8 cellular contexts compared by ENCODE assay signal in the genomic region with DNA sequence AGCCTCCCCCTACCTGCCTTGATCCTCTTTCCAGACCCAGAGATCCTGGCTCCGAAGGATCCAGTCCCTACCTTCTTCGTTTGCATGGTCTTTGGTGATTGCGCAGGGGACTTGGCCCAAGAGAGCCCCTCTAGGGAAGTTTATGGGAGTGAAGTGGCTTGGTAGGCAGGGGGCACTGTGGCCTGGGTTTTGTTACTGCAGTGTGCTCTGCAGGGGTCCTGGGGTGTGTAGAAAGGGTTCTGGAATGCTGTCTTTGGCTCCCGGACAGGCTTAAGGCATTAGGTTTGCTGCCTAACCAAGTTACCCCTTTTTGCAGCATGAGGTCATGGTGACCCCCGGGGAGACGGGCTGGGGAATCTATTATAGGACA. TPM values are rescaled to one million over a fixed set of nuclear protein-coding genes. Genes with fewer than 3 reads are reported as not detected.
DNase-seq lines count a peak whose midpoint lies in the region; ATAC-seq and TF ChIP-seq lines count a peak whose summit lies in the region.

No MANE protein-coding gene starts in this region.

- peak overlapping the region; percentile 51 for H3K9ac ChIP-seq in Loucy (ENCODE audit: low read depth, low read length, poor library complexity, severe bottlenecking)

- H3F3A ChIP-seq in Loucy (ENCODE audit: low read depth) = no peaks in the 10 kb centered on the region

- H3K36me3 ChIP-seq in CD4-positive, alpha-beta memory T cell (ENCODE audit: insufficient read depth, low read length) = peaks cover 35% of the 10 kb centered on the region
- peaks cover 15% of the 10 kb centered on the region; the same call in 1 of the 2 replicates for H3K36me3 ChIP-seq in Loucy (ENCODE audit: insufficient read depth, low read length)
- peaks cover 30% of the 10 kb centered on the region for H3K36me3 ChIP-seq in effector memory CD4-positive, alpha-beta T cell (ENCODE audit: control insufficient read depth, insufficient read depth, low read length)
- H3K36me3 ChIP-seq in aorta (ENCODE audit: control insufficient read depth in 1 of 2, insufficient read depth in 2 of 2, low read length in 1 of 2) = peaks cover 4 to 7% of the 10 kb centered on the region in 2 donors

- peak overlapping the region; percentile 86 to 95 (median 93) for H3K27ac Mint-ChIP-seq in CD4-positive, alpha-beta memory T cell
- peak overlapping the region; percentile 81 for H3K27ac Mint-ChIP-seq in osteocyte (ENCODE audit: unreplicated experiment)

- ATAC-seq in aorta (ENCODE audit: low FRiP score) = no peak

- H3K27me3 Mint-ChIP-seq in CD4-positive, alpha-beta memory T cell = no peaks in the 10 kb centered on the region
- H3K27me3 Mint-ChIP-seq in osteocyte (ENCODE audit: unreplicated experiment) = no peaks in the 10 kb centered on the region

- DNase-seq in CD4-positive, alpha-beta memory T cell = peak in 1 of 5 donors; percentile 13
- DNase-seq in effector memory CD4-positive, alpha-beta T cell = no peak
- DNase-seq in osteocyte (ENCODE audit: extremely low spot score, unreplicated experiment) (no peak), glomerular visceral epithelial cell (ENCODE audit: extremely low spot score) (no peak), superior temporal gyrus (ENCODE audit: extremely low spot score) (no peak), aorta (no peak), dedifferentiated amniotic fluid mesenchymal stem cell (ENCODE audit: extremely low spot score) (no peak)

- POLR2A ChIA-PET in CD4-positive, alpha-beta memory T cell (lab: Charles Lee; ENCODE audit: partially characterized antibody) = interaction anchor here (1.0 to 17.5 kb wide), 12 partner anchors 15 to 338 kb away, joined by 3 to 728 read pairs (median 4); partner anchors contain the start of genes IL6R and UBAP2L

- peak overlapping the region; percentile 86 to 98 (median 89) for H3K4me3 Mint-ChIP-seq in CD4-positive, alpha-beta memory T cell
- H3K4me3 Mint-ChIP-seq in osteocyte (ENCODE audit: unreplicated experiment) = peak overlapping the region; percentile 71

- no peak overlapping the region for H2AFZ ChIP-seq in Loucy (ENCODE audit: low read length)

- peak overlapping the region; percentile 95 for H3K4me2 ChIP-seq in Loucy (ENCODE audit: low read depth, low read length, poor library complexity, severe bottlenecking)

- peaks cover 44 to 87% (median 63%) of the 10 kb centered on the region in 4 donors for H3K4me1 Mint-ChIP-seq in CD4-positive, alpha-beta memory T cell
- peaks cover 44% of the 10 kb centered on the region for H3K4me1 Mint-ChIP-seq in osteocyte (ENCODE audit: unreplicated experiment)

- H3K79me2 ChIP-seq in Loucy (ENCODE audit: insufficient read depth, low read length) = peaks cover 34% of the 10 kb centered on the region

- TF ChIP-seq CTCF in Loucy (conservative IDR thresholded peaks at IDR 0.05; ENCODE audit: low read length) (peak; percentile 69), osteocyte (IDR thresholded peaks at IDR 0.05) (peak; percentile 69)

- CTCF ChIA-PET in CD4-positive, alpha-beta memory T cell (lab: Charles Lee; ENCODE audit: partially characterized antibody) = interaction anchor here (0.7 to 17.1 kb wide), 8 partner anchors 6 to 147 kb away, joined by 4 to 543 read pairs (median 8); partner anchors contain the start of gene IL6R

- H3K9me3 ChIP-seq in CD4-positive, alpha-beta memory T cell (ENCODE audit: control insufficient read depth in 1 of 2, low read length in 2 of 2) = no peaks in the 10 kb centered on the region
- H3K9me3 ChIP-seq in Loucy (ENCODE audit: insufficient read depth, low read depth, low read length) (no peaks in the 10 kb centered on the region), aorta (ENCODE audit: control insufficient read depth, low read length) (no peaks in the 10 kb centered on the region)
- H3K9me3 ChIP-seq in effector memory CD4-positive, alpha-beta T cell (ENCODE audit: control insufficient read depth, low read length) = no peaks in the 10 kb centered on the region

- H3K9me2 ChIP-seq in Loucy (replicated peaks; ENCODE audit: low read depth, low read length) = no peaks in the 10 kb centered on the region

- H3K4me1 ChIP-seq in CD4-positive, alpha-beta memory T cell (ENCODE audit: insufficient read depth, low read length) = peaks cover 73% of the 10 kb centered on the region
- H3K4me1 ChIP-seq in Loucy (ENCODE audit: insufficient read depth, low read length, poor library complexity, severe bottlenecking) (peaks cover 47% of the 10 kb centered on the region), aorta (ENCODE audit: control insufficient read depth in 1 of 2, insufficient read depth in 2 of 2, low read length in 2 of 2) (peaks cover 0 to 7% of the 10 kb centered on the region in 2 donors)
- H3K4me1 ChIP-seq in effector memory CD4-positive, alpha-beta T cell (ENCODE audit: control insufficient read depth, insufficient read depth, low read length, poor library complexity, severe bottlenecking) = peaks cover 61% of the 10 kb centered on the region

- H3K27me3 ChIP-seq in CD4-positive, alpha-beta memory T cell (ENCODE audit: insufficient read depth, low read length) = no peaks in the 10 kb centered on the region
- no peaks in the 10 kb centered on the region for H3K27me3 ChIP-seq in Loucy (ENCODE audit: insufficient read depth, low read length, poor library complexity, severe bottlenecking)
- no peaks in the 10 kb centered on the region for H3K27me3 ChIP-seq in effector memory CD4-positive, alpha-beta T cell (replicated peaks; ENCODE audit: control insufficient read depth, insufficient read depth, low read length, poor library complexity, severe bottlenecking)
- H3K27me3 ChIP-seq in aorta (ENCODE audit: control insufficient read depth in 1 of 2, insufficient read depth in 2 of 2, low read length in 1 of 2) = no peaks in the 10 kb centered on the region

- intact Hi-C loops in CD4-positive, alpha-beta memory T cell (cut with micrococcal nuclease) = loop anchor here (1.0 to 10.0 kb wide), 4 partner anchors 14 to 407 kb away; partner anchors contain the start of genes GATAD2B, IL6R and UBE2Q1
- intact Hi-C loops in aorta (cut with DNase I) = loop anchor here in 1 of 2 donors (5.0 kb wide), 1 partner anchor 78 kb away; the partner anchor contains the start of gene IL6R

- H4K20me1 ChIP-seq in Loucy (ENCODE audit: insufficient read depth, low read length, poor library complexity, severe bottlenecking) = peaks cover 19% of the 10 kb centered on the region

- peak overlapping the region; percentile 89 for H3K27ac ChIP-seq in CD4-positive, alpha-beta memory T cell (ENCODE audit: low read depth, low read length)
- peak overlapping the region; percentile 87 for H3K27ac ChIP-seq in effector memory CD4-positive, alpha-beta T cell (ENCODE audit: insufficient read depth, low read length, poor library complexity, severe bottlenecking)
- peak overlapping the region in 1 of 2 donors; percentile 74 for H3K27ac ChIP-seq in aorta (ENCODE audit: low read depth in 1 of 2, low read length in 2 of 2)

- H3K36me3 Mint-ChIP-seq in CD4-positive, alpha-beta memory T cell = peaks cover 37 to 59% of the 10 kb centered on the region in 2 donors
- H3K36me3 Mint-ChIP-seq in osteocyte (ENCODE audit: unreplicated experiment) = peaks cover 23% of the 10 kb centered on the region

- H3K4me3 ChIP-seq in CD4-positive, alpha-beta memory T cell (ENCODE audit: low read length in 2 of 2) = peak overlapping the region; percentile 66
- H3K4me3 ChIP-seq in Loucy (ENCODE audit: low read length, poor library complexity, severe bottlenecking) (peak overlapping the region; percentile 92), aorta (ENCODE audit: low read length in 2 of 2) (peak overlapping the region in 1 of 2 donors; percentile 32)
- peak overlapping the region; percentile 63 for H3K4me3 ChIP-seq in effector memory CD4-positive, alpha-beta T cell (ENCODE audit: insufficient read depth, low read depth, low read length, poor library complexity, severe bottlenecking)

- H3K9me3 Mint-ChIP-seq in CD4-positive, alpha-beta memory T cell = no peaks in the 10 kb centered on the region
- no peaks in the 10 kb centered on the region for H3K9me3 Mint-ChIP-seq in osteocyte (ENCODE audit: unreplicated experiment)

- WGBS in aorta, 2 donors = 32 to 37% methylated on average over 6 of the region's 6 CpGs

RNA-seq across cellular contexts. Expression of gene ATP8B2, which starts 3.8 kb away (rescaled TPM):
- total RNA-seq in CD4-positive, alpha-beta memory T cell = 100 to 1,000 TPM; 186 TPM
- 10 to 100 TPM; 53.5 to 95.4 TPM for polyA plus RNA-seq in CD4-positive, alpha-beta memory T cell
- 94.4 and 98.5 TPM in 2 replicates for total RNA-seq in osteocyte
- total RNA-seq in aorta = 100 to 1,000 TPM; 122 to 176 TPM
- 10 to 100 TPM; 28.8 to 54.9 TPM for polyA plus RNA-seq in aorta

RNA-seq across cellular contexts. Expression of gene AQP10, which starts 8.2 kb away (rescaled TPM):
- total RNA-seq in CD4-positive, alpha-beta memory T cell = not detected
- not detected for polyA plus RNA-seq in CD4-positive, alpha-beta memory T cell
- total RNA-seq in osteocyte (not detected in 2 replicates), aorta (under 1 TPM in 1 of 2 donors, not detected in 1; 0.26 TPM)
- polyA plus RNA-seq in aorta = 10 to 100 TPM in 1 of 2 donors, under 1 TPM in 1; 0.08 to 10.3 TPM

RNA-seq across cellular contexts. Expression of gene HAX1, which starts 56.7 kb away (rescaled TPM):
- 100 to 1,000 TPM; 110 to 121 TPM for total RNA-seq in CD4-positive, alpha-beta memory T cell
- polyA plus RNA-seq in CD4-positive, alpha-beta memory T cell = 100 to 1,000 TPM; 167 to 259 TPM
- 93.7 and 99.9 TPM in 2 replicates for total RNA-seq in osteocyte
- 10 to 100 TPM; 52.2 to 57.1 TPM for total RNA-seq in aorta
- 10 to 100 TPM; 70.6 to 98.6 TPM for polyA plus RNA-seq in aorta
